2 cellular contexts compared by ENCODE assay signal in the genomic region with DNA sequence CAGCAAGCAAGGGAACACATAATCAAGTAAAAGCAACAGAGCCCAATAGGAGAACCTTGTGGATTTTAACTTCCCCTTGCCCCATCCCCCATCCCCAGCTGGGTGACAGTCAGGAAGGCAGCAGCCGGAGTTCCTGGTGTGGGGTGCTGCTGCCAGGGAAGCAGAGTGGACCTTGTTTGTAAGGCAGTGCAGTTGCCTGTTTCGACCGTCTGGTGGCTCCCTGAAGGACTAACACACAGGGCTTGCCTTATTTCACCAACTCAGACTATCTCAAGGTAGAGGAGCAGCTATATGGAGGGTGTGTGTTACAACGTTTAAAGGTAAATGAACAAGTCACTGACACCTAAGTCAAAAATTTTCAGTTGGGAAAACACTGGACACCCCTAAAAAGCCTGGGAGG.
TF ChIP-seq lines count a peak whose summit lies in the region.

No MANE protein-coding gene starts in this region.

TF ChIP-seq in HepG2, 621 proteins besides CTCF, POLR2A, EP300 and RAD21:
- TF ChIP-seq ZNF317 (CRISPR knock-in tag; IDR thresholded peaks at IDR 0.05) (0 out of 2 replicates have a peak, but pooled peaks have one; percentile 21), STAG1 (CRISPR knock-in tag; IDR thresholded peaks at IDR 0.05) (peak; percentile 68), SMC3 (IDR thresholded peaks at IDR 0.05; ENCODE audit: low read length) (peak; percentile 67)
- TF ChIP-seq, protein P1, sequence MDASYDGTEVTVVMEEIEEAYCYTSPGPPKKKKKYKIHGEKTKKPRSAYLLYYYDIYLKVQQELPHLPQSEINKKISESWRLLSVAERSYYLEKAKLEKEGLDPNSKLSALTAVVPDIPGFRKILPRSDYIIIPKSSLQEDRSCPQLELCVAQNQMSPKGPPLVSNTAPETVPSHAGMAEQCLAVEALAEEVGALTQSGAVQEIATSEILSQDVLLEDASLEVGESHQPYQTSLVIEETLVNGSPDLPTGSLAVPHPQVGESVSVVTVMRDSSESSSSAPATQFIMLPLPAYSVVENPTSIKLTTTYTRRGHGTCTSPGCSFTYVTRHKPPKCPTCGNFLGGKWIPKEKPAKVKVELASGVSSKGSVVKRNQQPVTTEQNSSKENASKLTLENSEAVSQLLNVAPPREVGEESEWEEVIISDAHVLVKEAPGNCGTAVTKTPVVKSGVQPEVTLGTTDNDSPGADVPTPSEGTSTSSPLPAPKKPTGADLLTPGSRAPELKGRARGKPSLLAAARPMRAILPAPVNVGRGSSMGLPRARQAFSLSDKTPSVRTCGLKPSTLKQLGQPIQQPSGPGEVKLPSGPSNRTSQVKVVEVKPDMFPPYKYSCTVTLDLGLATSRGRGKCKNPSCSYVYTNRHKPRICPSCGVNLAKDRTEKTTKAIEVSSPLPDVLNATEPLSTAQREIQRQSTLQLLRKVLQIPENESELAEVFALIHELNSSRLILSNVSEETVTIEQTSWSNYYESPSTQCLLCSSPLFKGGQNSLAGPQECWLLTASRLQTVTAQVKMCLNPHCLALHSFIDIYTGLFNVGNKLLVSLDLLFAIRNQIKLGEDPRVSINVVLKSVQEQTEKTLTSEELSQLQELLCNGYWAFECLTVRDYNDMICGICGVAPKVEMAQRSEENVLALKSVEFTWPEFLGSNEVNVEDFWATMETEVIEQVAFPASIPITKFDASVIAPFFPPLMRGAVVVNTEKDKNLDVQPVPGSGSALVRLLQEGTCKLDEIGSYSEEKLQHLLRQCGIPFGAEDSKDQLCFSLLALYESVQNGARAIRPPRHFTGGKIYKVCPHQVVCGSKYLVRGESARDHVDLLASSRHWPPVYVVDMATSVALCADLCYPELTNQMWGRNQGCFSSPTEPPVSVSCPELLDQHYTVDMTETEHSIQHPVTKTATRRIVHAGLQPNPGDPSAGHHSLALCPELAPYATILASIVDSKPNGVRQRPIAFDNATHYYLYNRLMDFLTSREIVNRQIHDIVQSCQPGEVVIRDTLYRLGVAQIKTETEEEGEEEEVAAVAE (CRISPR knock-in tag; IDR thresholded peaks at IDR 0.05; ENCODE audit: borderline replicate concordance): no peak

TF ChIP-seq in HEK293T, 16 proteins besides CTCF, POLR2A, EP300 and RAD21:
- TF ChIP-seq ELF4 (IDR thresholded peaks at IDR 0.05) (no peak), CTBP1 (IDR thresholded peaks at IDR 0.05; ENCODE audit: borderline replicate concordance) (no peak), SUZ12 (IDR thresholded peaks at IDR 0.05) (no peak), ZNF384 (IDR thresholded peaks at IDR 0.05) (no peak), FOXA1 (IDR thresholded peaks at IDR 0.05) (no peak), ARNT (IDR thresholded peaks at IDR 0.05) (no peak), LEF1 (IDR thresholded peaks at IDR 0.05; ENCODE audit: borderline replicate concordance) (no peak), L3MBTL2 (conservative IDR thresholded peaks at IDR 0.05) (no peak), SP1 (IDR thresholded peaks at IDR 0.05) (no peak), BHLHE40 (IDR thresholded peaks at IDR 0.05; ENCODE audit: borderline replicate concordance) (no peak), TARDBP (IDR thresholded peaks at IDR 0.05) (no peak), HDGF (IDR thresholded peaks at IDR 0.05; ENCODE audit: borderline replicate concordance) (no peak), NFRKB (IDR thresholded peaks at IDR 0.05) (no peak), FOXM1 (IDR thresholded peaks at IDR 0.05; ENCODE audit: borderline replicate concordance) (no peak), FOXK2 (IDR thresholded peaks at IDR 0.05) (no peak)
- TF ChIP-seq, protein P2, sequence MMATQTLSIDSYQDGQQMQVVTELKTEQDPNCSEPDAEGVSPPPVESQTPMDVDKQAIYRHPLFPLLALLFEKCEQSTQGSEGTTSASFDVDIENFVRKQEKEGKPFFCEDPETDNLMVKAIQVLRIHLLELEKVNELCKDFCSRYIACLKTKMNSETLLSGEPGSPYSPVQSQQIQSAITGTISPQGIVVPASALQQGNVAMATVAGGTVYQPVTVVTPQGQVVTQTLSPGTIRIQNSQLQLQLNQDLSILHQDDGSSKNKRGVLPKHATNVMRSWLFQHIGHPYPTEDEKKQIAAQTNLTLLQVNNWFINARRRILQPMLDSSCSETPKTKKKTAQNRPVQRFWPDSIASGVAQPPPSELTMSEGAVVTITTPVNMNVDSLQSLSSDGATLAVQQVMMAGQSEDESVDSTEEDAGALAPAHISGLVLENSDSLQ (IDR thresholded peaks at IDR 0.05): no peak
